Comparison of ENCODE assay signal across 20 cellular contexts in the genomic region with DNA sequence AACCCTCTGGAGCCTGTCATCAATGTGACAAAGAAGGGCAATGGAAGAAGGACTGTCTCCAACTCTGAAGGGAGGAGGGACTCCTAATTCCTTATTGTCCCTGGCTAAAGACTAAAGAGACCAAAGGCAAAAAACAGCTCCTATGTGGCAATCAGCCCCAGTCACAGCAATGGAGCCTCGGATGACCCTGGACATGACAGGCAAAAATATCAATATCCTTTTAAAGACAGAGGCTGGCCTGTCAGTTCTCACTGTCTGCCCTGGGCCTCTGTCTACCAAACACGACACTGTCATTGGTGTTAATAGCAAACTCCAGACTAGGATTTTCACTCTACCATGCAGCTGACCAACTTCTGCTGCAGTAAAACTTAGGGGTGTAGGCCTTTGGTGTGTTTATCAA. TPM values are rescaled to one million over a fixed set of nuclear protein-coding genes. Genes with fewer than 3 reads are reported as not detected.
"Had no signal": no experiment of that assay in that cellular context is flagged by ENCODE, and none has a peak within 500 bp of the region (broad histone marks: within the 10 kb centered on the region; RNA-seq: fewer than 3 reads in every experiment).

No MANE protein-coding gene starts in this region.

- DNase-seq: activated CD4-positive, alpha-beta T cell treated with anti-CD3 and anti-CD28 coated beads for 1 hour; activated gamma-delta T cell treated with Interleukin-2 at 50 U/mL for 16 hours; activated naive CD8-positive, alpha-beta T cell treated with anti-CD3 and anti-CD28 coated beads for 36 hours; amniotic stem cell; erythroblast; foreskin melanocyte; head of caudate nucleus; kidney; left lung; stimulated activated naive B cell treated with anti-CD40 and anti-IgM and Interleukin-4, amounts not matched to agents 10 μg/mL and 1 μg/mL and 100 μg/mL, for 72 hours; T-helper 2 cell; tibial artery had no signal

- H3K36me3 ChIP-seq: left lung, tibial artery had no signal

- H3K27ac ChIP-seq: coronary artery, tibial artery, VCaP had no signal

- H3K27ac Mint-ChIP-seq: memory B cell had no signal

- H3K4me3 ChIP-seq: coronary artery, left lung, tibial artery had no signal

- H3K27me3 ChIP-seq: left lung had no signal

- H3K4me3 Mint-ChIP-seq: activated naive CD8-positive, alpha-beta T cell treated with anti-CD3 and anti-CD28 coated beads for 36 hours; central memory CD8-positive, alpha-beta T cell; memory B cell; stimulated activated naive B cell treated with anti-CD40 and anti-IgM and Interleukin-4, amounts not matched to agents 10 μg/mL and 1 μg/mL and 100 μg/mL, for 72 hours had no signal

- ATAC-seq: left lung; stimulated activated naive B cell treated with anti-CD40 and anti-IgM and Interleukin-4, amounts not matched to agents 10 μg/mL and 1 μg/mL and 100 μg/mL, for 72 hours had no signal

- H3K36me3 Mint-ChIP-seq: brain; stimulated activated naive B cell treated with anti-CD40 and anti-IgM and Interleukin-4, amounts not matched to agents 10 μg/mL and 1 μg/mL and 100 μg/mL, for 72 hours had no signal

- H3K27me3 Mint-ChIP-seq: activated naive CD8-positive, alpha-beta T cell treated with anti-CD3 and anti-CD28 coated beads for 36 hours; central memory CD8-positive, alpha-beta T cell; stimulated activated naive B cell treated with anti-CD40 and anti-IgM and Interleukin-4, amounts not matched to agents 10 μg/mL and 1 μg/mL and 100 μg/mL, for 72 hours had no signal

- H3K9me3 ChIP-seq: left lung, tibial artery had no signal

- H3K9me3 Mint-ChIP-seq: activated naive CD8-positive, alpha-beta T cell treated with anti-CD3 and anti-CD28 coated beads for 36 hours; brain; central memory CD8-positive, alpha-beta T cell; memory B cell; stimulated activated naive B cell treated with anti-CD40 and anti-IgM and Interleukin-4, amounts not matched to agents 10 μg/mL and 1 μg/mL and 100 μg/mL, for 72 hours had no signal

RNA-seq across cellular contexts. Expression of a gene that starts 38.0 kb away (rescaled TPM):
- total RNA-seq: activated naive CD8-positive, alpha-beta T cell treated with anti-CD3 and anti-CD28 coated beads for 36 hours; mononuclear cell; osteocyte had no signal
- polyA plus RNA-seq: neural cell had no signal
